ENCODE assay signal across 9 cellular contexts in the genomic region with DNA sequence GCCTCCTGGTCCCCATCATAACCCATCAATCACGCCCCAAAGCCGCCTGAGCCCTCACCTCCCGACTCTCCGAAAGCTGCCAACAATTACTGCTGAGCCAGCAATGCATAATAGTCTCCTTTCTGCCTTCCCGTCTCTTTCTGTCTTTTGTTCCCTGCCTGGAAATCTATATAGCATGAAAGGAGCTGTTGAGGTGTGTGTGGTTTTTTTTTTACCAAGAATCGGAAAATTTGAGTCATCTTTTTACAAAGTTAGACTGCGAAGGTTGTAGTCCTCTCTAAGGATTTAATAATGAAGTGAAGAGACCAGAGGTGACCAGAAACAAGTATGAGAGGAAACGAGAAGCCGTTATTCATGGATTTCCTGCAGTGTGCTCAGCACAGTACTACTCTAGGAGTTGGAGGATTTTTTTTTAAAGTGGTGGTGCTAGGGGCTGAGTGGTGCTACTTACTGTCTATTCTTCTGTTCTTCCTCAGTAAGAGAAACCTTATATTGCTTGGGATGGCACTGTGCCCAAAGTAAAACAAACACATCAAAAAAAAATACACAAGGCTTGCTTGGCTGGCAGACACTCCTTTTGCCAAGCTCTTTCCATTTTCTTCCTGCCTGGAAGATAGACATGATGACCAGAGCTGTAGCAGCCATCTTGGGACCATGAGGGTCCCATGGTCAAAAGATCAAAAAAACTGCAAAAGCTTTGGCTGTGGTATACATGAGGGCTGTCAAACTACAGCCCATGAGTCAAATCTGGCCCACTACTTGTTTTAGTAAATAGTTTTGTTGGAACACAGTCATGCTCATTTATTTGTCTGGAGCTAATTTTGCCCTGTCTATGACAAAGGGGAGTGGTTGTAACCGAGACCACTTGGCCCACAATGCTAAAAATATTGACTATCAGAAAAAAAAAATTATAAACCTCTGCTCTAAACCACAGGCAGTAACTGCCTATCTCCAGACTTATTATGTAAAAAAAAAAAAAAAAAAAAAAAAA. TPM values are rescaled to one million over a fixed set of nuclear protein-coding genes. Genes with fewer than 3 reads are reported as not detected.
A peak's percentile ranks its signal among the peaks of the same experiment; 100 is the strongest.
DNase-seq lines count a peak whose midpoint lies in the region; ATAC-seq and TF ChIP-seq lines count a peak whose summit lies in the region.
"Had no signal": no experiment of that assay in that cellular context is flagged by ENCODE, and none has a peak within 500 bp of the region (broad histone marks: within the 10 kb centered on the region; RNA-seq: fewer than 3 reads in every experiment).

No MANE protein-coding gene starts in this region.

- TF ChIP-seq CTCF in HFF-Myc (IDR thresholded peaks at IDR 0.05; ENCODE audit: low read depth, low read length, missing control alignments), result no peak

- no peaks in the 10 kb centered on the region for H3K36me3 ChIP-seq in ACC112 (ENCODE audit: insufficient read depth, low read length)
- H3K36me3 ChIP-seq in mesendoderm (ENCODE audit: control insufficient read depth, insufficient read depth, low read length), result no peaks in the 10 kb centered on the region
- H3K36me3 ChIP-seq in SJCRH30, result no peaks in the 10 kb centered on the region

- H3K56ac ChIP-seq in mesendoderm (ENCODE audit: low read length), result peak overlapping the region; percentile 57

- H3K4me1 ChIP-seq in ACC112 (ENCODE audit: control insufficient read depth, insufficient read depth, low read length, unreplicated experiment), result peaks cover 9% of the 10 kb centered on the region
- no peaks in the 10 kb centered on the region for H3K4me1 ChIP-seq in mesendoderm (ENCODE audit: control insufficient read depth, low read depth, low read length)
- H3K4me1 ChIP-seq in SJCRH30, result peaks cover 10% of the 10 kb centered on the region

- peak overlapping the region; percentile 94 for H2AFZ ChIP-seq in ACC112 (ENCODE audit: low read length, unreplicated experiment)

- H3K18ac ChIP-seq in mesendoderm (ENCODE audit: low read length), result no peak overlapping the region

- H3K79me2 ChIP-seq in ACC112 (ENCODE audit: control insufficient read depth, insufficient read depth, low read length, unreplicated experiment) (no peaks in the 10 kb centered on the region), mesendoderm (ENCODE audit: control insufficient read depth, insufficient read depth, low read length) (no peaks in the 10 kb centered on the region)

- H3K27ac ChIP-seq in ACC112 (ENCODE audit: low read depth, low read length) (no peak overlapping the region), mesendoderm (ENCODE audit: low read depth, low read length) (no peak overlapping the region), SJCRH30 (no peak overlapping the region)
- H3K27ac ChIP-seq: SK-N-MC had no signal

- peak overlapping the region; percentile 75 for H3K4me3 ChIP-seq in ACC112 (ENCODE audit: low read depth, low read length)
- 0 out of 2 replicates have a peak overlapping the region, but pooled peaks have one; percentile 6 for H3K4me3 ChIP-seq in HFF-Myc (replicated peaks; ENCODE audit: low read depth, low read length)
- H3K4me3 ChIP-seq in mesendoderm (ENCODE audit: low read length), result no peak overlapping the region
- H3K4me3 ChIP-seq in SJCRH30, result no peak overlapping the region
- H3K4me3 ChIP-seq: SK-N-MC had no signal

- H2AK5ac ChIP-seq in mesendoderm (ENCODE audit: low read length), result no peak overlapping the region

- H2BK15ac ChIP-seq in mesendoderm (replicated peaks; ENCODE audit: low read depth), result no peak overlapping the region

- no peak overlapping the region for H4K5ac ChIP-seq in mesendoderm (ENCODE audit: low read length)

- no peaks in the 10 kb centered on the region for H3K79me1 ChIP-seq in mesendoderm (ENCODE audit: low read length)

- no peaks in the 10 kb centered on the region for H3K27me3 ChIP-seq in ACC112 (ENCODE audit: insufficient read depth, low read length)
- H3K27me3 ChIP-seq in mesendoderm (ENCODE audit: insufficient read depth, low read length, poor library complexity), result no peaks in the 10 kb centered on the region
- no peaks in the 10 kb centered on the region for H3K27me3 ChIP-seq in SJCRH30

- no CpG with 5 or more reads among the region's 10 CpGs for WGBS in mesendoderm (ENCODE audit: extremely low coverage, insufficient coverage, low lambda C conversion rate)

- H3K4ac ChIP-seq in mesendoderm (ENCODE audit: low read depth, low read length), result no peak overlapping the region

- ATAC-seq in GM21786 (IDR thresholded peaks at IDR 0.05; ENCODE audit: unreplicated experiment) (no peak), GM18498 (IDR thresholded peaks at IDR 0.05; ENCODE audit: unreplicated experiment) (no peak)

- H2BK5ac ChIP-seq in mesendoderm (ENCODE audit: low read length), result no peak overlapping the region

- DNase-seq in HFF-Myc (ENCODE audit: extremely low read depth, low read depth), result no peak
- peak; percentile 7 for DNase-seq in amniotic stem cell (lab: John Stamatoyannopoulos, UW)
- DNase-seq in mesendoderm, result no peak
- no peak for DNase-seq in SIG-M5 (lab: John Stamatoyannopoulos, UW)
- no peak for DNase-seq in SJCRH30

- H3K4me2 ChIP-seq in mesendoderm (ENCODE audit: low read length), result no peak overlapping the region

- H4K8ac ChIP-seq in mesendoderm (ENCODE audit: low read depth, low read length), result no peak overlapping the region

- no peak overlapping the region for H2BK120ac ChIP-seq in mesendoderm (ENCODE audit: low read depth, low read length)

- H3K9ac ChIP-seq in mesendoderm (ENCODE audit: low read length), result no peak overlapping the region

- H3K9me3 ChIP-seq in SJCRH30 (replicated peaks), result no peaks in the 10 kb centered on the region

- peak overlapping the region; percentile 57 for H3K23ac ChIP-seq in mesendoderm (ENCODE audit: low read length)

RNA-seq across cellular contexts. Expression of a gene that starts 37.3 kb away (rescaled TPM):
- 4.8 TPM for polyA plus RNA-seq in mesendoderm (2013, experiment 1 of 2)
- 4.4 TPM for polyA plus RNA-seq in mesendoderm (2013, experiment 2 of 2)
- total RNA-seq in SJCRH30 (2014; rRNA removed; shearing (Covaris generic)), result 1.2 and 1.3 TPM in 2 replicates

RNA-seq across cellular contexts. Expression of a gene that starts 55.5 kb away (rescaled TPM):
- 31.4 TPM for polyA plus RNA-seq in mesendoderm (2013, experiment 1 of 2)
- 32.2 TPM for polyA plus RNA-seq in mesendoderm (2013, experiment 2 of 2)
- 63.2 and 73.8 TPM in 2 replicates for total RNA-seq in SJCRH30 (2014; rRNA removed; shearing (Covaris generic))

Comparison
In these comparisons a context has a peak if more than half of its experiments do, and no peak if none do; other contexts are left out.
1. H3K4me3 ChIP-seq: peak in ACC112 (single experiment) and HFF-Myc (single experiment); none in mesendoderm (single experiment) and SJCRH30 (single experiment).